ENCODE assay signal across 1 cellular context in the genomic region with DNA sequence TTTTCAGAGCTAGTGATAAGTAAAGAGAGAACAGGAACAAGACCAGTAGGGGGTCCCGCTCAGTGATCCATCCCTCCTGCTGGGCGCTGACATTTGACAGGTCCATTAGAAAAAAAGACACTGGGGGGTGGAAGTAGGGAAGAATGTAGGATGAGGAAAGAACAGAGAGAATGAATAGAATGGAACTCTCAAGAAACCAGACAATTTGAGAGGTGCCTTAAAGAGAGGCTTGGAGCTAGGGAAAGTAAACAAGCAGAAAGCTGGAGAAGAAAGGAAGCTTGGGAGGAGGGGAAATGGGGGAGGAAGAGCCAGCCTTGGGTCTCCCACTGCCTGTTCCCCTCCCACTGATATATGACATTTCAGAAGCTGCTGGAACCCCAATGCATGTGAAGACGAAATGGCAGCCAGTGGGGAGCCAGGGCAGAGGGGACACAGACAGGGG.
TF ChIP-seq lines count a peak whose summit lies in the region.

No MANE protein-coding gene starts in this region.

TF ChIP-seq in HepG2, 621 proteins besides CTCF, POLR2A, EP300 and RAD21:
- TF ChIP-seq, protein P1, sequence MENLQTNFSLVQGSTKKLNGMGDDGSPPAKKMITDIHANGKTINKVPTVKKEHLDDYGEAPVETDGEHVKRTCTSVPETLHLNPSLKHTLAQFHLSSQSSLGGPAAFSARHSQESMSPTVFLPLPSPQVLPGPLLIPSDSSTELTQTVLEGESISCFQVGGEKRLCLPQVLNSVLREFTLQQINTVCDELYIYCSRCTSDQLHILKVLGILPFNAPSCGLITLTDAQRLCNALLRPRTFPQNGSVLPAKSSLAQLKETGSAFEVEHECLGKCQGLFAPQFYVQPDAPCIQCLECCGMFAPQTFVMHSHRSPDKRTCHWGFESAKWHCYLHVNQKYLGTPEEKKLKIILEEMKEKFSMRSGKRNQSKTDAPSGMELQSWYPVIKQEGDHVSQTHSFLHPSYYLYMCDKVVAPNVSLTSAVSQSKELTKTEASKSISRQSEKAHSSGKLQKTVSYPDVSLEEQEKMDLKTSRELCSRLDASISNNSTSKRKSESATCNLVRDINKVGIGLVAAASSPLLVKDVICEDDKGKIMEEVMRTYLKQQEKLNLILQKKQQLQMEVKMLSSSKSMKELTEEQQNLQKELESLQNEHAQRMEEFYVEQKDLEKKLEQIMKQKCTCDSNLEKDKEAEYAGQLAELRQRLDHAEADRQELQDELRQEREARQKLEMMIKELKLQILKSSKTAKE (CRISPR knock-in tag; IDR thresholded peaks at IDR 0.05; ENCODE audit: borderline replicate concordance): no peak
- TF ChIP-seq HNRNPLL (IDR thresholded peaks at IDR 0.05; ENCODE audit: low read depth, low read length, poor library complexity, severe bottlenecking): no peak
- no peak for TF ChIP-seq ZC3H4 (CRISPR knock-in tag; IDR thresholded peaks at IDR 0.05; ENCODE audit: borderline replicate concordance)
- TF ChIP-seq ZNF282 (IDR thresholded peaks at IDR 0.05; ENCODE audit: partially characterized antibody): no peak
